Comparison of ENCODE assay signal across 17 cellular contexts in genomic region chr10:96448021-96448457, GRCh38.
DNase-seq lines count a peak whose midpoint lies in the region; ATAC-seq and TF ChIP-seq lines count a peak whose summit lies in the region.
"Had no signal": no experiment of that assay in that cellular context is flagged by ENCODE, and none has a peak within 500 bp of the region (broad histone marks: within the 10 kb centered on the region; RNA-seq: fewer than 3 reads in every experiment).

No MANE protein-coding gene starts in this region.

- TF ChIP-seq CTCF in GM10248 (IDR thresholded peaks at IDR 0.05; ENCODE audit: control extremely low read depth, extremely low read depth, low read depth, missing control alignments), result no peak

- peak overlapping the region; percentile 67 for H3K27ac ChIP-seq in SJCRH30
- H3K27ac ChIP-seq: BLaER1, cardiac muscle cell had no signal

- no peaks in the 10 kb centered on the region for H3K9me3 ChIP-seq in SJCRH30 (replicated peaks)

- H3K36me3 ChIP-seq in SJCRH30, result no peaks in the 10 kb centered on the region
- H3K36me3 ChIP-seq: BLaER1, cardiac muscle cell had no signal

- H3K27me3 ChIP-seq in SJCRH30, result no peaks in the 10 kb centered on the region
- H3K27me3 ChIP-seq: BLaER1, cardiac muscle cell had no signal

- peak; percentile 73 for ATAC-seq in GM19463 (IDR thresholded peaks at IDR 0.05; ENCODE audit: unreplicated experiment)
- no peak for ATAC-seq in HG03342 (IDR thresholded peaks at IDR 0.05; ENCODE audit: unreplicated experiment)
- ATAC-seq in GM18909 (IDR thresholded peaks at IDR 0.05; ENCODE audit: poor library complexity, unreplicated experiment), result no peak
- ATAC-seq: esophagus mucosa, natural killer cell had no signal

- H3K4me1 ChIP-seq in SJCRH30, result peaks cover 45% of the 10 kb centered on the region
- H3K4me1 ChIP-seq: BLaER1 had no signal

- CTCF ChIA-PET in GM10248 (lab: Yijun Ruan, JAX), result no interaction called here

- DNase-seq in GM10248 (ENCODE audit: extremely low spot score) (peak; percentile 58), SJCRH30 (peak; percentile 88 to 89), myocyte (ENCODE audit: low read depth) (peak; percentile 41), RKO (ENCODE audit: low spot score) (no peak)
- DNase-seq in stimulated activated CD8-positive, alpha-beta memory T cell treated with anti-CD3 and anti-CD28 coated beads, Interleukin-4, amount 100 ng/mL, for 48 hours, result no peak
- DNase-seq: activated CD4-positive, alpha-beta T cell treated with anti-CD3 and anti-CD28 coated beads for 1 hour; immature natural killer cell; natural killer cell; NCI-H1105 treated with DMSO at 0.1 percent for 48 hours; NCI-H82; SW 1271 had no signal

- POLR2A ChIA-PET in GM10248 (lab: Yijun Ruan, JAX), result no interaction called here

- no peak overlapping the region for H3K4me3 ChIP-seq in SJCRH30
- H3K4me3 ChIP-seq: BLaER1, cardiac muscle cell had no signal

Comparison
In these comparisons a context has a peak if more than half of its experiments do, and no peak if none do; other contexts are left out.
1. DNase-seq: peak in GM10248 (single experiment), SJCRH30 (2 of 2) and myocyte (single experiment); none in RKO (single experiment) and stimulated activated CD8-positive, alpha-beta memory T cell treated with anti-CD3 and anti-CD28 coated beads, Interleukin-4, amount 100 ng/mL, for 48 hours (single experiment).